In genomic region chr10:112981553-112981952, GRCh38 we compare ENCODE assay signal across 8 cellular contexts. TPM values are rescaled to one million over a fixed set of nuclear protein-coding genes. Genes with fewer than 3 reads are reported as not detected.
DNase-seq lines count a peak whose midpoint lies in the region; ATAC-seq and TF ChIP-seq lines count a peak whose summit lies in the region.

No MANE protein-coding gene starts in this region.

- H3K4me1 ChIP-seq in heart right ventricle = peaks cover 2 to 35% (median 23%) of the 10 kb centered on the region in 9 donors

- H3K27ac ChIP-seq in heart right ventricle = no peak overlapping the region

- H3K36me3 Mint-ChIP-seq in central memory CD8-positive, alpha-beta T cell (ENCODE audit: insufficient read depth) = peaks cover 2% of the 10 kb centered on the region
- peaks cover 52 to 56% of the 10 kb centered on the region in 2 donors for H3K36me3 Mint-ChIP-seq in CD14-positive monocyte

- TF ChIP-seq CTCF in GM12864 (IDR thresholded peaks at IDR 0.05; ENCODE audit: low read depth, low read length, missing control alignments) = no peak
- TF ChIP-seq CTCF in heart right ventricle (IDR thresholded peaks at IDR 0.05) = no peak
- TF ChIP-seq CTCF in CD14-positive monocyte (IDR thresholded peaks at IDR 0.05) = no peak

- no peaks in the 10 kb centered on the region for H3K9me3 ChIP-seq in heart right ventricle

- peak; percentile 60 for DNase-seq in GM12864 (ENCODE audit: low read depth)
- DNase-seq in central memory CD8-positive, alpha-beta T cell (ENCODE audit: low spot score in 2 of 2) = no peak
- DNase-seq in heart right ventricle = no peak
- no peak for DNase-seq in CD14-positive monocyte (ENCODE audit: low spot score)
- no peak for DNase-seq in NCI-H1417 (lab: John Stamatoyannopoulos, UW)
- DNase-seq in G401 (ENCODE audit: low spot score) = no peak

- H3K4me3 ChIP-seq in GM12864 (ENCODE audit: low read depth, low read length) = no peak overlapping the region
- no peak overlapping the region for H3K4me3 ChIP-seq in heart right ventricle

- H3K27ac Mint-ChIP-seq in central memory CD8-positive, alpha-beta T cell (ENCODE audit: low read depth) = peak overlapping the region; percentile 22
- no peak overlapping the region for H3K27ac Mint-ChIP-seq in CD14-positive monocyte

- peak overlapping the region; percentile 50 for H3K4me3 Mint-ChIP-seq in central memory CD8-positive, alpha-beta T cell
- H3K4me3 Mint-ChIP-seq in CD14-positive monocyte = peak overlapping the region in 1 of 2 donors; percentile 30

- peaks cover 29% of the 10 kb centered on the region for H3K4me1 Mint-ChIP-seq in central memory CD8-positive, alpha-beta T cell
- H3K4me1 Mint-ChIP-seq in CD14-positive monocyte = peaks cover 23% of the 10 kb centered on the region

- in situ Hi-C loops in G401 (cut with HindIII; ENCODE audit: low sequenced_read_pairs) = no loop called here

- peaks cover 0 to 4% (median 0%) of the 10 kb centered on the region in 9 donors for H3K36me3 ChIP-seq in heart right ventricle

- no peaks in the 10 kb centered on the region for H3K9me3 Mint-ChIP-seq in central memory CD8-positive, alpha-beta T cell
- no peaks in the 10 kb centered on the region for H3K9me3 Mint-ChIP-seq in CD14-positive monocyte

- no peaks in the 10 kb centered on the region for H3K27me3 ChIP-seq in heart right ventricle

- ATAC-seq in GM21423 (IDR thresholded peaks at IDR 0.05; ENCODE audit: unreplicated experiment) (peak; percentile 98), HG03558 (IDR thresholded peaks at IDR 0.05; ENCODE audit: extremely low read depth, unreplicated experiment) (peak; percentile 87), heart right ventricle (no peak)
- no peak for ATAC-seq in central memory CD8-positive, alpha-beta T cell (replicated peaks; ENCODE audit: extremely low read depth, poor library complexity, severe bottlenecking)

- WGBS in heart right ventricle, 2 donors = 80 to 87% methylated on average over 7 of the region's 7 CpGs

- intact Hi-C loops in heart right ventricle (cut with DNase I) (no loop called here), CD14-positive monocyte (cut with micrococcal nuclease) (no loop called here)

- peaks cover 38% of the 10 kb centered on the region for H3K27me3 Mint-ChIP-seq in central memory CD8-positive, alpha-beta T cell
- H3K27me3 Mint-ChIP-seq in CD14-positive monocyte (ENCODE audit: low read depth in 3 of 3) = peaks cover 9 to 26% (median 22%) of the 10 kb centered on the region in 3 donors

RNA-seq across cellular contexts. Expression of gene TCF7L2, which starts 31.5 kb away (rescaled TPM):
- 10 to 100 TPM in 9 of 10 donors, 1 to 10 TPM in 1; 9.9 to 15.8 (median 12.0) TPM for total RNA-seq in heart right ventricle
- polyA plus RNA-seq in heart right ventricle (10 to 100 TPM in 1 of 2 donors, 1 to 10 TPM in 1; 3.6 to 11.9 TPM), CD14-positive monocyte (1 to 10 TPM; 2.1 to 6.1 TPM)
- 0.06 and 0.88 TPM in 2 replicates for total RNA-seq in G401 (2014; rRNA removed; shearing (Covaris generic))

Comparison
In these comparisons a context has a peak if more than half of its experiments do, and no peak if none do; other contexts are left out.
1. ATAC-seq: peak in GM21423 (single experiment) and HG03558 (single experiment); none in central memory CD8-positive, alpha-beta T cell (single experiment) and heart right ventricle (0 of 8).